ENCODE assay signal across 7 cellular contexts in the genomic region with DNA sequence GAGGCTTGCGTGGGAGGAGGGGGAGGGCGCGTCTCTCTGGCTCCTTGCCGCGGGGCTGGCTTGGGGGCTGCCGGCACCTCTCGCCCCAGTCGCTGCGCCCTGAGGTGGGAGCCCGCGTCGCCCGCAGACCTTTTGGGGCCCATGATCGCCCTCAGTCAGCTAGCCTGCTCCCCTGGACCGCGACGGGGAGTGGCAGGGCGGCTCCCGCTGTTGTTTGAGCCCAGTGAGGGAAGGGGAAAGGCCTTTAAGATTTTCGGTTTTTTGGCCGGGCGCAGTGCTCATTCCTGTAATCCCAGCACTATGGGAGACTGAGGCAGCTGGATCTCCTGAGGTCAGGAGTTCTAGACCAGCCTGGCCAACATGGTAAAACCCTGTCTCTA.
DNase-seq lines count a peak whose midpoint lies in the region; ATAC-seq, FAIRE-seq and TF ChIP-seq lines count a peak whose summit lies in the region.
"Not testable (repeated sequence)": the region's sequence is repeated elsewhere in the genome, so short reads cannot be mapped to it uniquely, and the experiment has no call there.

No MANE protein-coding gene starts in this region.

- DNase-seq in MG63, result peak; percentile 46
- peak; percentile 31 for DNase-seq in activated CD8-positive, alpha-beta memory T cell treated with anti-CD3 and anti-CD28 coated beads, Interleukin-2, amount 10 ng/mL, durations not matched to agents 7 days and 5 days
- not testable (repeated sequence) for DNase-seq in bronchial epithelial cell (ENCODE audit: low read depth); retinal pigment epithelial cell (ENCODE audit: low read depth)
- DNase-seq in left lung, result peak; percentile 6 to 52
- DNase-seq in suprapubic skin (ENCODE audit: low spot score in 2 of 2), result peak; percentile 50 to 53

- not testable (repeated sequence) for H3K4me3 ChIP-seq in MG63, left lung
- H3K4me3 ChIP-seq in bronchial epithelial cell (ENCODE audit: low read depth, low read length) (peak overlapping the region; percentile 18), gastroesophageal sphincter (peak overlapping the region; percentile 46 to 54), retinal pigment epithelial cell (ENCODE audit: low read length) (peak overlapping the region; percentile 19), suprapubic skin (peak overlapping the region; percentile 41)

- peak overlapping the region; percentile 69 to 86 (median 78) for H3K27ac ChIP-seq in gastroesophageal sphincter
- H3K27ac ChIP-seq in left lung, suprapubic skin: not testable (repeated sequence)

- TF ChIP-seq CTCF in bronchial epithelial cell (IDR thresholded peaks at IDR 0.05; ENCODE audit: insufficient read depth, low read length, severe bottlenecking); gastroesophageal sphincter (IDR thresholded peaks at IDR 0.05); left lung (IDR thresholded peaks at IDR 0.05); retinal pigment epithelial cell (conservative IDR thresholded peaks at IDR 0.05; ENCODE audit: low read depth, low read length); suprapubic skin (IDR thresholded peaks at IDR 0.05): not testable (repeated sequence)

- not testable (repeated sequence) for H3K4me1 Mint-ChIP-seq in activated CD8-positive, alpha-beta memory T cell treated with anti-CD3 and anti-CD28 coated beads, Interleukin-2, amount 10 ng/mL, durations not matched to agents 7 days and 5 days

- CTCF ChIA-PET in activated CD8-positive, alpha-beta memory T cell treated with anti-CD3 and anti-CD28 coated beads, Interleukin-2, amount 10 ng/mL, durations not matched to agents 7 days and 5 days (lab: Charles Lee), result not testable (repeated sequence)

- not testable (repeated sequence) for H3K36me3 ChIP-seq in MG63; bronchial epithelial cell (ENCODE audit: control insufficient read depth, insufficient read depth, low read length); gastroesophageal sphincter; left lung; suprapubic skin

- intact Hi-C loops in left lung (cut with DNase I), result not testable (repeated sequence)

- TF ChIP-seq POLR2A in gastroesophageal sphincter (IDR thresholded peaks at IDR 0.05); suprapubic skin (IDR thresholded peaks at IDR 0.05): not testable (repeated sequence)

- FAIRE-seq in bronchial epithelial cell (lab: Jason Lieb, UNC), result not testable (repeated sequence)

- not testable (repeated sequence) for H3K27me3 ChIP-seq in MG63; bronchial epithelial cell (ENCODE audit: control insufficient read depth, insufficient read depth, low read length); gastroesophageal sphincter; left lung; suprapubic skin

- H3K9me3 ChIP-seq in MG63, gastroesophageal sphincter, left lung, suprapubic skin: not testable (repeated sequence)

- not testable (repeated sequence) for ATAC-seq in activated CD8-positive, alpha-beta memory T cell treated with anti-CD3 and anti-CD28 coated beads, Interleukin-2, amount 10 ng/mL, durations not matched to agents 7 days and 5 days; gastroesophageal sphincter; left lung

- no CpG with 5 or more reads among the region's 22 CpGs for WGBS in gastroesophageal sphincter (ENCODE audit: low coverage in 1 of 2), 2 donors
- WGBS in suprapubic skin, result no CpG with 5 or more reads among the region's 22 CpGs

- H3K9me3 Mint-ChIP-seq in activated CD8-positive, alpha-beta memory T cell treated with anti-CD3 and anti-CD28 coated beads, Interleukin-2, amount 10 ng/mL, durations not matched to agents 7 days and 5 days (ENCODE audit: low read depth), result not testable (repeated sequence)

- not testable (repeated sequence) for H3K36me3 Mint-ChIP-seq in activated CD8-positive, alpha-beta memory T cell treated with anti-CD3 and anti-CD28 coated beads, Interleukin-2, amount 10 ng/mL, durations not matched to agents 7 days and 5 days

- H3K27ac Mint-ChIP-seq in activated CD8-positive, alpha-beta memory T cell treated with anti-CD3 and anti-CD28 coated beads, Interleukin-2, amount 10 ng/mL, durations not matched to agents 7 days and 5 days, result not testable (repeated sequence)

- TF ChIP-seq EP300 in gastroesophageal sphincter (IDR thresholded peaks at IDR 0.05); suprapubic skin (IDR thresholded peaks at IDR 0.05): not testable (repeated sequence)

- not testable (repeated sequence) for H3K4me1 ChIP-seq in gastroesophageal sphincter, left lung, suprapubic skin

- H3K27me3 Mint-ChIP-seq in activated CD8-positive, alpha-beta memory T cell treated with anti-CD3 and anti-CD28 coated beads, Interleukin-2, amount 10 ng/mL, durations not matched to agents 7 days and 5 days, result not testable (repeated sequence)

- not testable (repeated sequence) for H3K4me3 Mint-ChIP-seq in activated CD8-positive, alpha-beta memory T cell treated with anti-CD3 and anti-CD28 coated beads, Interleukin-2, amount 10 ng/mL, durations not matched to agents 7 days and 5 days
